Comparison of ENCODE assay signal across 8 cellular contexts in genomic region chr1:3796215-3797193, GRCh38. TPM values are rescaled to one million over a fixed set of nuclear protein-coding genes. Genes with fewer than 3 reads are reported as not detected.
DNase-seq lines count a peak whose midpoint lies in the region; ATAC-seq, FAIRE-seq and TF ChIP-seq lines count a peak whose summit lies in the region.

TSS of gene LRRC47 (minus strand) at chr1:3796498. CDS start at chr1:3796476, 22 bp downstream.

- peak within 1 kb of the TSS; percentile 97 for H2AFZ ChIP-seq in IMR-90 (replicated peaks; ENCODE audit: low read length, poor library complexity)

- H4K8ac ChIP-seq in IMR-90 (ENCODE audit: low read depth in 2 of 2, low read length in 2 of 2) = peak within 1 kb of the TSS; percentile 99

- H3K36me3 ChIP-seq in IMR-90 (ENCODE audit: control insufficient read depth, insufficient read depth, low read length) = peaks cover 8% of the 10 kb centered on the region
- H3K36me3 ChIP-seq in muscle layer of duodenum (ENCODE audit: control insufficient read depth in 1 of 2, insufficient read depth in 2 of 2, low read length in 2 of 2) = no peaks in the 10 kb centered on the region

- H3K27ac ChIP-seq in IMR-90 (ENCODE audit: insufficient read depth, low read length) (peak within 1 kb of the TSS; percentile 73), muscle layer of duodenum (ENCODE audit: low read length) (peak within 1 kb of the TSS; percentile 25)

- POLR2A ChIA-PET in IMR-90 (lab: Charles Lee; ENCODE audit: unreplicated experiment) = no interaction called here

- peak within 1 kb of the TSS; percentile 74 for H3K4ac ChIP-seq in IMR-90 (ENCODE audit: low read depth, low read length)

- in situ Hi-C loops in IMR-90 (cut with MboI; ENCODE audit: low sequenced_read_pairs) = no loop called here

- peak within 1 kb of the TSS; percentile 32; the same call in 1 of the 2 replicates for H3K23ac ChIP-seq in IMR-90 (ENCODE audit: low read depth, low read length)

- peak within 1 kb of the TSS; percentile 89 for H3K9ac ChIP-seq in IMR-90 (ENCODE audit: low read depth, low read length)

- H3K9me1 ChIP-seq in IMR-90 (ENCODE audit: insufficient read depth, low read length) = peaks cover 4% of the 10 kb centered on the region; the same call in 1 of the 2 replicates

- H3K18ac ChIP-seq in IMR-90 (ENCODE audit: low read depth, low read length) = peak within 1 kb of the TSS; percentile 48

- peak within 1 kb of the TSS; percentile 93 for H2AK9ac ChIP-seq in IMR-90 (replicated peaks; ENCODE audit: low read depth, low read length, poor library complexity)

- H4K91ac ChIP-seq in IMR-90 (ENCODE audit: insufficient read depth, low read depth, low read length) = peak within 1 kb of the TSS; percentile 67

- TF ChIP-seq CTCF in IMR-90 (conservative IDR thresholded peaks at IDR 0.05; ENCODE audit: low read depth, low read length) = no peak

- no TSS peak for BruUV-seq in IMR-90 (replicated peaks; lab: Mats Ljungman, UMichigan)

- H4K20me1 ChIP-seq in IMR-90 (ENCODE audit: insufficient read depth, low read length) = peaks cover 32% of the 10 kb centered on the region

- H3K9me3 ChIP-seq in IMR-90 (ENCODE audit: control insufficient read depth, insufficient read depth, low read length) = no peaks in the 10 kb centered on the region
- H3K9me3 ChIP-seq in muscle layer of duodenum (ENCODE audit: control insufficient read depth in 1 of 2, low read length in 2 of 2) = no peaks in the 10 kb centered on the region

- H2BK5ac ChIP-seq in IMR-90 (ENCODE audit: low read depth, low read length, poor library complexity, severe bottlenecking) = peak within 1 kb of the TSS; percentile 34

- H3K4me1 ChIP-seq in IMR-90 (ENCODE audit: control insufficient read depth, insufficient read depth, low read length) (peaks cover 7% of the 10 kb centered on the region; the same call in 1 of the 2 replicates), muscle layer of duodenum (ENCODE audit: control insufficient read depth in 1 of 2, insufficient read depth in 2 of 2, low read length in 2 of 2) (peaks cover 8 to 37% of the 10 kb centered on the region in 2 donors)

- peak within 1 kb of the TSS; percentile 21; the same call in 1 of the 2 replicates for H2BK120ac ChIP-seq in IMR-90 (ENCODE audit: low read depth, low read length)

- H4K5ac ChIP-seq in IMR-90 (ENCODE audit: low read depth, low read length) = peak within 1 kb of the TSS; percentile 97

- CTCF ChIA-PET in IMR-90 (lab: Yijun Ruan, JAX) = interaction anchor here (0.7 kb wide), 1 partner anchor 73 kb away, joined by 4 read pairs; no protein-coding TSS in a partner anchor

- dilution Hi-C loops in IMR-90 (cut with HindIII; ENCODE audit: low sequenced_read_pairs, unreplicated experiment) = no loop called here

- no peak within 1 kb of the TSS for H2BK15ac ChIP-seq in IMR-90 (ENCODE audit: low read depth, low read length)

- intact Hi-C loops in IMR-90 (cut with micrococcal nuclease) = no loop called here

- peak within 1 kb of the TSS; percentile 67 for H3K14ac ChIP-seq in IMR-90 (replicated peaks; ENCODE audit: low read depth, low read length)

- H3K4me2 ChIP-seq in IMR-90 (ENCODE audit: low read depth, low read length) = peak within 1 kb of the TSS; percentile 98

- H3K27me3 ChIP-seq in IMR-90 (ENCODE audit: control insufficient read depth, insufficient read depth, low read length) (no peaks in the 10 kb centered on the region), muscle layer of duodenum (ENCODE audit: low read depth, low read length) (peaks cover 3% of the 10 kb centered on the region)

- peak within 1 kb of the TSS; percentile 81 for H3K56ac ChIP-seq in IMR-90 (ENCODE audit: extremely low read depth, insufficient read depth, low read length)

- H3K4me3 ChIP-seq in IMR-90 (ENCODE audit: insufficient read depth, low read depth, low read length) (peak within 1 kb of the TSS; percentile 71), muscle layer of duodenum (ENCODE audit: low read depth in 1 of 2, low read length in 2 of 2) (peak within 1 kb of the TSS; percentile 80 to 93)

- no peak within 1 kb of the TSS; the same call in 1 of the 2 replicates for H2AK5ac ChIP-seq in IMR-90 (ENCODE audit: low read depth, low read length)

- ATAC-seq in GM21529 (IDR thresholded peaks at IDR 0.05; ENCODE audit: unreplicated experiment) = peak; percentile 97
- ATAC-seq in IMR-90 (ENCODE audit: low read depth) = peak; percentile 98
- ATAC-seq in esophagus mucosa = peak; percentile 98

- no peak for TF ChIP-seq RAD21 in IMR-90 (IDR thresholded peaks at IDR 0.05; ENCODE audit: low read length)

- peak; percentile 46 for DNase-seq in DMS153 treated with DMSO at 0.1 percent for 48 hours (lab: John Stamatoyannopoulos, UW; ENCODE audit: unreplicated experiment)
- peak; percentile 87 for DNase-seq in IMR-90
- DNase-seq in RCC 7860 (ENCODE audit: low spot score) = peak; percentile 82
- DNase-seq in activated T-cell treated with anti-CD3 and anti-CD28 coated beads, Interleukin-2, amount 50 U/mL, for 48 hours = peak; percentile 95
- DNase-seq in stimulated activated CD8-positive, alpha-beta memory T cell treated with anti-CD3 and anti-CD28 coated beads, Interleukin-7, amount 100 ng/mL, for 24 hours (ENCODE audit: low read depth) = peak; percentile 90

- 2% methylated on average over 32 of the region's 63 CpGs; no CpG with 5 or more reads in 1 of the 2 experiments for WGBS in IMR-90 (ENCODE audit: extremely low coverage in 2 of 2, insufficient read length in 1 of 2), 2 experiments

- peaks cover 8 to 35% of the 10 kb centered on the region in 2 experiments; a peak in 3 of 4 replicates for H3K79me1 ChIP-seq in IMR-90 (ENCODE audit: low read depth in 1 of 2, low read length in 2 of 2)

- peak; percentile 76 for TF ChIP-seq POLR2A in IMR-90 (IDR thresholded peaks at IDR 0.05; ENCODE audit: low read depth, low read length)

- no peak within 1 kb of the TSS for H2BK20ac ChIP-seq in IMR-90 (ENCODE audit: low read depth, low read length)

- peak; percentile 23 for FAIRE-seq in RCC 7860 (lab: Jason Lieb, UNC)

TF ChIP-seq in IMR-90, 13 proteins besides CTCF, POLR2A, EP300 and RAD21:
- TF ChIP-seq MAFK (IDR thresholded peaks at IDR 0.05; ENCODE audit: low read depth, low read length) (peak; percentile 68), FOS (IDR thresholded peaks at IDR 0.05; ENCODE audit: low read depth, low read length) (no peak), CHD1 (IDR thresholded peaks at IDR 0.05; ENCODE audit: low read depth, low read length) (no peak), MXI1 (IDR thresholded peaks at IDR 0.05; ENCODE audit: borderline replicate concordance, low read depth, low read length) (peak; percentile 75), SMC3 (IDR thresholded peaks at IDR 0.05; ENCODE audit: low read depth, low read length) (no peak), BHLHE40 (IDR thresholded peaks at IDR 0.05; ENCODE audit: low read depth, low read length) (peak; percentile 80), ELK1 (IDR thresholded peaks at IDR 0.05; ENCODE audit: borderline replicate concordance, low read depth, low read length) (peak; percentile 31; the same call in 1 of the 2 replicates), MAZ (IDR thresholded peaks at IDR 0.05; ENCODE audit: borderline replicate concordance, low read depth, low read length) (peak; percentile 98), CEBPB (IDR thresholded peaks at IDR 0.05; ENCODE audit: low read depth, low read length) (no peak)

RNA-seq across cellular contexts. Expression of gene LRRC47, which starts in this region (rescaled TPM):
- total RNA-seq in IMR-90 (2012; rRNA removed) (15.2 and 23.1 TPM in 2 replicates), esophagus mucosa (38.6 TPM)
- 19.2 and 19.7 TPM in 2 replicates for polyA plus RNA-seq in IMR-90 (2012; rRNA removed)
- 18.0 and 18.8 TPM in 2 replicates for polyA plus RNA-seq in IMR-90 (2012; cell fraction: cytosol; rRNA removed)
- polyA plus RNA-seq in IMR-90 (2012; cell fraction: nucleus; rRNA removed; ENCODE audit: low replicate concordance) = 28.6 and 36.5 TPM in 2 replicates

Comparison
In these comparisons a context has a peak if more than half of its experiments do, and no peak if none do; other contexts are left out.
1. Peak in every context shown above with its lines: DNase-seq, ATAC-seq, H3K4me3 ChIP-seq and H3K27ac ChIP-seq.